In the genomic region with DNA sequence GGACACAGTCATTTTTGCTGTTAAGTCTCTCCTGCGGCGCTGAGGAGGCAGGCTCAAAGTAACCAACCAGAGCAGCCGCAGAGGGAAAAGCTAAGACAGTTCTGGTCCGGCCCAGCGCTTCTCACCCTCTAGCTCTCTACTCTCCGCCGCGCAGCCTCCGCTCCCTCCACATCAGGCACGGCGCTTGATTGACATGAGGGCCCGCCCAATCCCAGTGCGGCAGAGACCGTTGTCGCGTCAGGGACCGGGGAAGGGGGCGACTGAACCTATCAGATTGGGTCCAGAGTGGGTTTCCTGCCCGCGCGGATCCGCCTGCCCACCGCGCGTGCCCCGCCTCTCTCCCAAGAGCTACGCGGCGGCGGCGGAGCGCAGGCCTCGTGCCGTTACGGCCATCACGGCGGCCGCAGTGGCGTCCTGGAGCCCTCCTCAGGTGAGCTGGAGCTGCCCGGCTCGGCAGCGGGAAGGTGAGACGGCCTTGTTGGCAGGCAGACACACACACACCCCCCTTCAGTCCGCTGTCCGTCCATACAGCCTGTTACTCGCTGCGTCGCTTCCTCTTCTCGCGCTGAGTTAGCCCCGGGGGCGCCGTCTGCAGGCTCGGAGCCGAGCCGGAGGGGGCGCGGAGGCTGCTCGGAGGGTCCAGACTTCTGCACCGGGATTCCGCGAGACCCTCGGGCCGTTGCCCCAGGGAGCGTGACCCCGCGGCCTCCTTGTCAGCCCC, we compare ENCODE assay signal across 8 cellular contexts. TPM values are rescaled to one million over a fixed set of nuclear protein-coding genes. Genes with fewer than 3 reads are reported as not detected.
DNase-seq lines count a peak whose midpoint lies in the region; ATAC-seq and TF ChIP-seq lines count a peak whose summit lies in the region.

A gene (plus strand): TSS at position 319 of the 721 bp plus-strand sequence. CDS start 65,794 bp downstream, outside the sequence.

- in situ Hi-C loops in IMR-90 (cut with MboI; ENCODE audit: low sequenced_read_pairs), result no loop called here

- no peak within 1 kb of the TSS for H2BK20ac ChIP-seq in IMR-90 (ENCODE audit: low read depth, low read length)

- H3K56ac ChIP-seq in IMR-90 (ENCODE audit: extremely low read depth, insufficient read depth, low read length), result peak within 1 kb of the TSS; percentile 73

- H3K79me1 ChIP-seq in IMR-90 (ENCODE audit: low read depth in 1 of 2, low read length in 2 of 2), result peaks cover 10 to 39% of the 10 kb centered on the region in 2 experiments

- peak within 1 kb of the TSS; percentile 96 for H3K4ac ChIP-seq in IMR-90 (ENCODE audit: low read depth, low read length)

- CTCF ChIA-PET in IMR-90 (lab: Yijun Ruan, JAX), result interaction anchor here (0.7 to 1.9 kb wide), 6 partner anchors 8 to 1150 kb away, joined by 3 to 12 read pairs (median 3); a partner anchor contains a TSS

- H3K36me3 ChIP-seq in IMR-90 (ENCODE audit: control insufficient read depth, insufficient read depth, low read length), result no peaks in the 10 kb centered on the region

- H3K9ac ChIP-seq in IMR-90 (ENCODE audit: low read depth, low read length), result peak within 1 kb of the TSS; percentile 93

- TF ChIP-seq CTCF in IMR-90 (conservative IDR thresholded peaks at IDR 0.05; ENCODE audit: low read depth, low read length), result 0 out of 2 replicates have a peak, but pooled peaks have one; percentile 3

- dilution Hi-C loops in IMR-90 (cut with HindIII; ENCODE audit: low sequenced_read_pairs, unreplicated experiment), result no loop called here

- H2AFZ ChIP-seq in IMR-90 (replicated peaks; ENCODE audit: low read length, poor library complexity), result peak within 1 kb of the TSS; percentile 95

- H4K91ac ChIP-seq in IMR-90 (ENCODE audit: insufficient read depth, low read depth, low read length), result peak within 1 kb of the TSS; percentile 72

- H3K27ac ChIP-seq in IMR-90 (ENCODE audit: insufficient read depth, low read length), result peak within 1 kb of the TSS; percentile 94

- TF ChIP-seq RAD21 in IMR-90 (IDR thresholded peaks at IDR 0.05; ENCODE audit: low read length), result no peak

- H3K14ac ChIP-seq in IMR-90 (replicated peaks; ENCODE audit: low read depth, low read length), result peak within 1 kb of the TSS; percentile 86

- peak within 1 kb of the TSS; percentile 98 for H3K4me2 ChIP-seq in IMR-90 (ENCODE audit: low read depth, low read length)

- no TSS peak for BruUV-seq in IMR-90 (replicated peaks; lab: Mats Ljungman, UMichigan)

- peak within 1 kb of the TSS; percentile 87 for H2BK5ac ChIP-seq in IMR-90 (ENCODE audit: low read depth, low read length, poor library complexity, severe bottlenecking)

- peak within 1 kb of the TSS; percentile 83 for H3K18ac ChIP-seq in IMR-90 (ENCODE audit: low read depth, low read length)

- DNase-seq in DMS153 (lab: John Stamatoyannopoulos, UW) (peak; percentile 95), IMR-90 (peak; percentile 98), OCI-M1 (lab: John Stamatoyannopoulos, UW) (peak; percentile 98), activated T-cell treated with anti-CD3 and anti-CD28 coated beads for 24 hours (ENCODE audit: low read depth) (peak; percentile 97), epidermal melanocyte (ENCODE audit: insufficient read length, low spot score) (peak; percentile 95)
- DNase-seq in stimulated activated CD8-positive, alpha-beta memory T cell treated with anti-CD3 and anti-CD28 coated beads, Interleukin-4, amount 100 ng/mL, for 1 hour (ENCODE audit: low read depth in 2 of 2, low spot score in 1 of 2), result peak; percentile 90 to 98

- peak within 1 kb of the TSS; percentile 39; the same call in 1 of the 3 replicates for H2BK15ac ChIP-seq in IMR-90 (ENCODE audit: low read depth, low read length)

- H3K23ac ChIP-seq in IMR-90 (ENCODE audit: low read depth, low read length), result peak within 1 kb of the TSS; percentile 90

- H3K4me3 ChIP-seq in IMR-90 (ENCODE audit: insufficient read depth, low read depth, low read length) (peak within 1 kb of the TSS; percentile 85), mononuclear cell (ENCODE audit: low read length) (peak within 1 kb of the TSS; percentile 94)

- peaks cover 6% of the 10 kb centered on the region; the same call in 1 of the 2 replicates for H4K20me1 ChIP-seq in IMR-90 (ENCODE audit: insufficient read depth, low read length)

- intact Hi-C loops in IMR-90 (cut with micrococcal nuclease), result loop anchor here (2.0 to 5.0 kb wide), 5 partner anchors 75 to 665 kb away; a partner anchor contains a TSS

- H3K9me3 ChIP-seq in IMR-90 (ENCODE audit: control insufficient read depth, insufficient read depth, low read length) (no peaks in the 10 kb centered on the region), mononuclear cell (ENCODE audit: low read depth, low read length) (no peaks in the 10 kb centered on the region)

- peak within 1 kb of the TSS; percentile 49 to 94; a peak in 3 of 4 replicates for H4K8ac ChIP-seq in IMR-90 (ENCODE audit: low read depth in 2 of 2, low read length in 2 of 2)

- peak; percentile 81 for TF ChIP-seq POLR2A in IMR-90 (IDR thresholded peaks at IDR 0.05; ENCODE audit: low read depth, low read length)

- POLR2A ChIA-PET in IMR-90 (lab: Charles Lee; ENCODE audit: unreplicated experiment), result interaction anchor here (0.6 to 1.3 kb wide), 2 partner anchors 99 to 109 kb away, joined by 3 to 6 read pairs; a partner anchor contains a TSS

- peak within 1 kb of the TSS; percentile 76 for H2BK120ac ChIP-seq in IMR-90 (ENCODE audit: low read depth, low read length)

- H2AK9ac ChIP-seq in IMR-90 (replicated peaks; ENCODE audit: low read depth, low read length, poor library complexity), result peak within 1 kb of the TSS; percentile 89

- H3K27me3 ChIP-seq in IMR-90 (ENCODE audit: control insufficient read depth, insufficient read depth, low read length), result no peaks in the 10 kb centered on the region
- no peaks in the 10 kb centered on the region for H3K27me3 ChIP-seq in mononuclear cell (ENCODE audit: insufficient read depth, low read length)

- peaks cover 3% of the 10 kb centered on the region; the same call in 1 of the 2 replicates for H3K9me1 ChIP-seq in IMR-90 (ENCODE audit: insufficient read depth, low read length)

- H4K5ac ChIP-seq in IMR-90 (ENCODE audit: low read depth, low read length), result peak within 1 kb of the TSS; percentile 81

- H2AK5ac ChIP-seq in IMR-90 (ENCODE audit: low read depth, low read length), result peak within 1 kb of the TSS; percentile 65

- 1% methylated on average over 39 of the region's 67 CpGs; no CpG with 5 or more reads in 1 of the 2 experiments for WGBS in IMR-90 (ENCODE audit: extremely low coverage in 2 of 2, insufficient read length in 1 of 2), 2 experiments

- peak; percentile 99 for ATAC-seq in GM21528 (IDR thresholded peaks at IDR 0.05; ENCODE audit: low FRiP score, unreplicated experiment)
- peak; percentile 98 for ATAC-seq in IMR-90 (ENCODE audit: low read depth)

- peaks cover 6% of the 10 kb centered on the region for H3K4me1 ChIP-seq in IMR-90 (ENCODE audit: control insufficient read depth, insufficient read depth, low read length)
- H3K4me1 ChIP-seq in mononuclear cell (ENCODE audit: insufficient read depth, low read length), result peaks cover 45% of the 10 kb centered on the region

TF ChIP-seq in IMR-90, 13 proteins besides CTCF, POLR2A, EP300 and RAD21:
- TF ChIP-seq RFX5 (IDR thresholded peaks at IDR 0.05; ENCODE audit: low read depth, low read length) (no peak), BHLHE40 (IDR thresholded peaks at IDR 0.05; ENCODE audit: low read depth, low read length) (peak; percentile 70; the same call in 1 of the 2 replicates), MXI1 (IDR thresholded peaks at IDR 0.05; ENCODE audit: borderline replicate concordance, low read depth, low read length) (peak; percentile 81; the same call in 1 of the 2 replicates), CHD1 (IDR thresholded peaks at IDR 0.05; ENCODE audit: low read depth, low read length) (no peak), RCOR1 (IDR thresholded peaks at IDR 0.05; ENCODE audit: insufficient replicate concordance, low read length) (no peak), MAZ (IDR thresholded peaks at IDR 0.05; ENCODE audit: borderline replicate concordance, low read depth, low read length) (peak; percentile 54; the same call in 1 of the 2 replicates)
- TF ChIP-seq, protein P1, sequence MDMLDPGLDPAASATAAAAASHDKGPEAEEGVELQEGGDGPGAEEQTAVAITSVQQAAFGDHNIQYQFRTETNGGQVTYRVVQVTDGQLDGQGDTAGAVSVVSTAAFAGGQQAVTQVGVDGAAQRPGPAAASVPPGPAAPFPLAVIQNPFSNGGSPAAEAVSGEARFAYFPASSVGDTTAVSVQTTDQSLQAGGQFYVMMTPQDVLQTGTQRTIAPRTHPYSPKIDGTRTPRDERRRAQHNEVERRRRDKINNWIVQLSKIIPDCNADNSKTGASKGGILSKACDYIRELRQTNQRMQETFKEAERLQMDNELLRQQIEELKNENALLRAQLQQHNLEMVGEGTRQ (IDR thresholded peaks at IDR 0.05; ENCODE audit: low read depth, low read length), result peak; percentile 42

RNA-seq across cellular contexts. Expression of the gene that starts here (rescaled TPM):
- total RNA-seq in IMR-90 (2012; rRNA removed), result 23.7 and 50.3 TPM in 2 replicates
- 24.3 and 25.4 TPM in 2 replicates for polyA plus RNA-seq in IMR-90 (2012; rRNA removed)
- 2.6 and 4.5 TPM in 2 replicates for polyA plus RNA-seq in IMR-90 (2012; cell fraction: cytosol; rRNA removed)
- polyA plus RNA-seq in IMR-90 (2012; cell fraction: nucleus; rRNA removed; ENCODE audit: low replicate concordance), result 0.81 and 13.0 TPM in 2 replicates
- 72.9 TPM for total RNA-seq in mononuclear cell

Comparison
In these comparisons a context has a peak if more than half of its experiments do, and no peak if none do; other contexts are left out.
1. Peak in every context shown above with its lines: DNase-seq, ATAC-seq, H3K4me3 ChIP-seq and H3K27ac ChIP-seq.